ENCODE assay signal across 16 cellular contexts in genomic region chr15:84737005-84737404, GRCh38. TPM values are rescaled to one million over a fixed set of nuclear protein-coding genes. Genes with fewer than 3 reads are reported as not detected.
A peak's percentile ranks its signal among the peaks of the same experiment; 100 is the strongest.
DNase-seq lines count a peak whose midpoint lies in the region; ATAC-seq and TF ChIP-seq lines count a peak whose summit lies in the region.
"Had no signal": no experiment of that assay in that cellular context is flagged by ENCODE, and none has a peak within 500 bp of the region (broad histone marks: within the 10 kb centered on the region; RNA-seq: fewer than 3 reads in every experiment).

No MANE protein-coding gene starts in this region.

- H3K9me3 ChIP-seq in OCI-LY3 (ENCODE audit: insufficient read depth, low read length) (0 out of 2 replicates have a peak, but pooled peaks cover under 1% of the 10 kb centered on the region), smooth muscle cell (replicated peaks; ENCODE audit: low read depth) (no peaks in the 10 kb centered on the region)
- H3K9me3 ChIP-seq: heart right ventricle, MG63, Peyer's patch had no signal

- H3K9ac ChIP-seq in OCI-LY3 (ENCODE audit: low read length), result no peak overlapping the region
- no peak overlapping the region for H3K9ac ChIP-seq in smooth muscle cell (ENCODE audit: low read depth)

- H3K79me2 ChIP-seq in OCI-LY3 (ENCODE audit: low read length) (no peaks in the 10 kb centered on the region), smooth muscle cell (ENCODE audit: low read depth) (no peaks in the 10 kb centered on the region)

- TF ChIP-seq CTCF in OCI-LY3 (IDR thresholded peaks at IDR 0.05; ENCODE audit: low read depth, low read length), result no peak
- TF ChIP-seq CTCF in smooth muscle cell (IDR thresholded peaks at IDR 0.05; ENCODE audit: borderline replicate concordance, insufficient read depth, poor library complexity, severe bottlenecking), result no peak

- peak overlapping the region; percentile 41 for H3K27ac ChIP-seq in OCI-LY3 (ENCODE audit: low read length)
- no peak overlapping the region for H3K27ac ChIP-seq in smooth muscle cell (ENCODE audit: low read depth)

- WGBS in smooth muscle cell (ENCODE audit: low lambda C conversion rate), result 62% methylated on average over 2 of the region's 2 CpGs

- H3K27ac Mint-ChIP-seq in activated T-cell treated with anti-CD3 and anti-CD28 coated beads, Interleukin-2, amount 50 U/mL, for 72 hours, result peak overlapping the region; percentile 82
- H3K27ac Mint-ChIP-seq in activated naive CD8-positive, alpha-beta T cell treated with anti-CD3 and anti-CD28 coated beads, Interleukin-2, amount 50 U/mL, for 24 hours, result peak overlapping the region; percentile 48

- no peaks in the 10 kb centered on the region for H3K27me3 Mint-ChIP-seq in activated T-cell treated with anti-CD3 and anti-CD28 coated beads, Interleukin-2, amount 50 U/mL, for 72 hours (ENCODE audit: low read depth)
- H3K27me3 Mint-ChIP-seq in activated T-cell treated with anti-CD3 and anti-CD28 coated beads, Interleukin-2, amount 50 U/mL, for 4 hours (ENCODE audit: low read depth), result no peaks in the 10 kb centered on the region
- H3K27me3 Mint-ChIP-seq in activated naive CD8-positive, alpha-beta T cell treated with anti-CD3 and anti-CD28 coated beads, Interleukin-2, amount 50 U/mL, for 24 hours, result peaks cover 2% of the 10 kb centered on the region

- no peaks in the 10 kb centered on the region for H4K20me1 ChIP-seq in OCI-LY3 (ENCODE audit: insufficient read depth, low read length)
- peaks cover 12% of the 10 kb centered on the region for H4K20me1 ChIP-seq in smooth muscle cell (ENCODE audit: low read depth)

- H3K27me3 ChIP-seq in OCI-LY3 (ENCODE audit: low read depth, low read length) (no peaks in the 10 kb centered on the region), smooth muscle cell (ENCODE audit: low read depth) (no peaks in the 10 kb centered on the region)
- H3K27me3 ChIP-seq: heart right ventricle, MG63, Peyer's patch had no signal

- H3K4me1 ChIP-seq in OCI-LY3 (ENCODE audit: low read length), result peaks cover 41% of the 10 kb centered on the region
- H3K4me1 ChIP-seq in smooth muscle cell (ENCODE audit: low read depth), result peaks cover 7% of the 10 kb centered on the region

- H3K9me3 Mint-ChIP-seq in activated T-cell treated with anti-CD3 and anti-CD28 coated beads, Interleukin-2, amount 50 U/mL, for 72 hours, result no peaks in the 10 kb centered on the region
- no peaks in the 10 kb centered on the region for H3K9me3 Mint-ChIP-seq in activated T-cell treated with anti-CD3 and anti-CD28 coated beads, Interleukin-2, amount 50 U/mL, for 4 hours
- H3K9me3 Mint-ChIP-seq in activated naive CD8-positive, alpha-beta T cell treated with anti-CD3 and anti-CD28 coated beads, Interleukin-2, amount 50 U/mL, for 24 hours, result no peaks in the 10 kb centered on the region

- H3K4me1 Mint-ChIP-seq in activated T-cell treated with anti-CD3 and anti-CD28 coated beads, Interleukin-2, amount 50 U/mL, for 72 hours (ENCODE audit: low read depth), result peaks cover 57% of the 10 kb centered on the region
- peaks cover 44% of the 10 kb centered on the region for H3K4me1 Mint-ChIP-seq in activated T-cell treated with anti-CD3 and anti-CD28 coated beads, Interleukin-2, amount 50 U/mL, for 4 hours (ENCODE audit: low read depth)
- peaks cover 49% of the 10 kb centered on the region for H3K4me1 Mint-ChIP-seq in activated naive CD8-positive, alpha-beta T cell treated with anti-CD3 and anti-CD28 coated beads, Interleukin-2, amount 50 U/mL, for 24 hours

- H2AFZ ChIP-seq in OCI-LY3 (ENCODE audit: low read depth, low read length) (no peak overlapping the region), smooth muscle cell (ENCODE audit: low read depth) (no peak overlapping the region)

- peaks cover 11% of the 10 kb centered on the region for H3F3A ChIP-seq in smooth muscle cell (ENCODE audit: low read depth)

- H3K4me2 ChIP-seq in OCI-LY3 (ENCODE audit: low read length) (no peak overlapping the region), smooth muscle cell (peak overlapping the region; percentile 6)

- DNase-seq in activated T-cell treated with anti-CD3 and anti-CD28 coated beads, Interleukin-2, amount 50 U/mL, for 72 hours, result no peak
- DNase-seq in activated T-cell treated with anti-CD3 and anti-CD28 coated beads, Interleukin-2, amount 50 U/mL, for 4 hours, result no peak
- DNase-seq in activated naive CD8-positive, alpha-beta T cell treated with anti-CD3 and anti-CD28 coated beads, Interleukin-2, amount 50 U/mL, for 24 hours, result no peak
- DNase-seq in smooth muscle cell (lab: John Stamatoyannopoulos, UW; ENCODE audit: unreplicated experiment), result no peak
- DNase-seq in NCI-H69 (lab: John Stamatoyannopoulos, UW), result no peak
- DNase-seq in NCI-H187 (lab: John Stamatoyannopoulos, UW), result no peak
- DNase-seq in DMS53 treated with DMSO at 0.1 percent for 48 hours (lab: John Stamatoyannopoulos, UW; ENCODE audit: unreplicated experiment), result no peak
- DNase-seq: H7, heart right ventricle, kidney, mesenchymal stem cell, MG63, NCI-H2081 treated with DMSO at 0.1 percent for 48 hours, substantia nigra had no signal

- peak overlapping the region in 1 of 2 donors; percentile 4 for H3K4me3 Mint-ChIP-seq in activated T-cell treated with anti-CD3 and anti-CD28 coated beads, Interleukin-2, amount 50 U/mL, for 72 hours
- no peak overlapping the region for H3K4me3 Mint-ChIP-seq in activated T-cell treated with anti-CD3 and anti-CD28 coated beads, Interleukin-2, amount 50 U/mL, for 4 hours
- no peak overlapping the region for H3K4me3 Mint-ChIP-seq in activated naive CD8-positive, alpha-beta T cell treated with anti-CD3 and anti-CD28 coated beads, Interleukin-2, amount 50 U/mL, for 24 hours

- no peak overlapping the region for H3K4me3 ChIP-seq in OCI-LY3 (ENCODE audit: low read length)
- H3K4me3 ChIP-seq in smooth muscle cell, result no peak overlapping the region
- H3K4me3 ChIP-seq: heart right ventricle, MG63, Peyer's patch had no signal

- ATAC-seq in activated T-cell treated with anti-CD3 and anti-CD28 coated beads, Interleukin-2, amount 50 U/mL, for 72 hours (replicated peaks in 1 of 2), result no peak
- no peak for ATAC-seq in activated T-cell treated with anti-CD3 and anti-CD28 coated beads, Interleukin-2, amount 50 U/mL, for 4 hours
- no peak for ATAC-seq in activated naive CD8-positive, alpha-beta T cell treated with anti-CD3 and anti-CD28 coated beads, Interleukin-2, amount 50 U/mL, for 24 hours
- ATAC-seq: heart right ventricle had no signal

- no peaks in the 10 kb centered on the region for H3K36me3 Mint-ChIP-seq in activated T-cell treated with anti-CD3 and anti-CD28 coated beads, Interleukin-2, amount 50 U/mL, for 72 hours (ENCODE audit: insufficient read depth in 2 of 2)
- no peaks in the 10 kb centered on the region for H3K36me3 Mint-ChIP-seq in activated T-cell treated with anti-CD3 and anti-CD28 coated beads, Interleukin-2, amount 50 U/mL, for 4 hours (ENCODE audit: insufficient read depth)
- peaks cover 2% of the 10 kb centered on the region for H3K36me3 Mint-ChIP-seq in activated naive CD8-positive, alpha-beta T cell treated with anti-CD3 and anti-CD28 coated beads, Interleukin-2, amount 50 U/mL, for 24 hours (ENCODE audit: low read depth)

- H3K36me3 ChIP-seq in OCI-LY3 (replicated peaks; ENCODE audit: low read depth, low read length) (no peaks in the 10 kb centered on the region), smooth muscle cell (ENCODE audit: low read depth) (no peaks in the 10 kb centered on the region)
- H3K36me3 ChIP-seq: heart right ventricle, MG63, Peyer's patch had no signal

RNA-seq across cellular contexts. Expression of gene ZNF592, which starts 11.4 kb away (rescaled TPM):
- total RNA-seq in activated T-cell treated with anti-CD3 and anti-CD28 coated beads, Interleukin-2, amount 50 U/mL, for 72 hours, result 10 to 100 TPM; 33.5 to 39.5 TPM
- total RNA-seq in activated T-cell treated with anti-CD3 and anti-CD28 coated beads, Interleukin-2, amount 50 U/mL, for 4 hours, result 10 to 100 TPM; 28.7 to 30.6 (median 30.5) TPM
- total RNA-seq in smooth muscle cell, result 7.7 and 10.7 TPM in 2 replicates
- polyA plus RNA-seq in smooth muscle cell, result 10.8 and 15.7 TPM in 2 replicates

RNA-seq across cellular contexts. Expression of gene SEC11A, which starts 21.1 kb away (rescaled TPM):
- 100 to 1,000 TPM; 120 to 134 TPM for total RNA-seq in activated T-cell treated with anti-CD3 and anti-CD28 coated beads, Interleukin-2, amount 50 U/mL, for 72 hours
- 10 to 100 TPM; 72.3 to 82.9 (median 79.2) TPM for total RNA-seq in activated T-cell treated with anti-CD3 and anti-CD28 coated beads, Interleukin-2, amount 50 U/mL, for 4 hours
- 276 and 305 TPM in 2 replicates for total RNA-seq in smooth muscle cell
- 228 and 236 TPM in 2 replicates for polyA plus RNA-seq in smooth muscle cell
